Comparison of ENCODE assay signal across 17 cellular contexts in the genomic region with DNA sequence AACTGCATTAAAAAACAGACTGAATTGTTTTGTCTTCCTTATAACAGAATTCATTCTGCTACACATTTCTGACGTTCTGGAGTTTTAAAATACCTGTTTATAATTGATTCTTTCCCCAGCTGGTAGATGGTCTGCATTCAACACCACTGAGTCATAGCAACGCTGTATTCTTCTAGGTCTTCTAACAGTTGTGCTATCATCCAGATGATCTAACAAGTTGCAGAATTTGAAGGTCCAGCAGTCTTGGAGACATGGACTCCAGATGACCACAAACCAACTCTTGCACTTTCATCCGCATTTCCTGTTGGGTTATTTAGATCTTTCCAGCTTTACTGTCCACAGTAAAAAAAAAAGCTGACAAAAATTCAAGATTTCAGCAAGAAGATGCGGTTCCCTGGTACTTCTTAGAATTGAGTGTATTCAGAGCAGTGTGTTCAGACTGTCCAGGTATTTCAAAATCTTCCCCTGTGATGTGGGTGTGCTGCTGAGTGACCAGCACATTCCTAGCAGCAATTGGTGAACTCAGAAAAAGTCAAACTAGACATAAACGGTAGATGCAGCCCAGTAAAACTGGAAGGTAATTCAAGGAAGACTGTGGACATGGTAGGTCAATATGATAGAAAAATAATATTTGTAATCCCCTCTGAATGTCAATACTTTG. TPM values are rescaled to one million over a fixed set of nuclear protein-coding genes. Genes with fewer than 3 reads are reported as not detected.
DNase-seq lines count a peak whose midpoint lies in the region; TF ChIP-seq lines count a peak whose summit lies in the region.
"Had no signal": no experiment of that assay in that cellular context is flagged by ENCODE, and none has a peak within 500 bp of the region (broad histone marks: within the 10 kb centered on the region; RNA-seq: fewer than 3 reads in every experiment).

No MANE protein-coding gene starts in this region.

- intact Hi-C loops in esophagus squamous epithelium (cut with DNase I) (no loop called here), testis (cut with DNase I; ENCODE audit: low total_unique reads) (no loop called here), stomach (cut with DNase I; ENCODE audit: low total_unique reads) (no loop called here)

- no peaks in the 10 kb centered on the region for H3K9me3 ChIP-seq in mesodermal cell (ENCODE audit: control insufficient read depth, low read length)
- H3K9me3 ChIP-seq in esophagus squamous epithelium, result no peaks in the 10 kb centered on the region
- no peaks in the 10 kb centered on the region for H3K9me3 ChIP-seq in testis
- H3K9me3 ChIP-seq in stomach, result no peaks in the 10 kb centered on the region
- H3K9me3 ChIP-seq: right atrium auricular region, SJCRH30 had no signal

- no peak for TF ChIP-seq POLR2A in esophagus squamous epithelium (IDR thresholded peaks at IDR 0.05)
- TF ChIP-seq POLR2A in testis (IDR thresholded peaks at IDR 0.05), result no peak
- TF ChIP-seq POLR2A in stomach (IDR thresholded peaks at IDR 0.05), result no peak

- H3K27ac ChIP-seq in mesodermal cell (ENCODE audit: low read depth, low read length, severe bottlenecking) (peak overlapping the region; percentile 38), esophagus squamous epithelium (peak overlapping the region in 1 of 4 donors; percentile 2), testis (no peak overlapping the region), stomach (peak overlapping the region in 1 of 5 donors; percentile 24)
- H3K27ac ChIP-seq: KMS-11, right atrium auricular region, SJCRH30 had no signal

- TF ChIP-seq EP300 in stomach (IDR thresholded peaks at IDR 0.05), result no peak

- H3K4me1 ChIP-seq in mesodermal cell (ENCODE audit: control insufficient read depth, insufficient read depth, low read length, poor library complexity, severe bottlenecking) (peaks cover 58% of the 10 kb centered on the region), esophagus squamous epithelium (peaks cover 0 to 14% (median 0%) of the 10 kb centered on the region in 3 donors), testis (peaks cover 3% of the 10 kb centered on the region), stomach (peaks cover 0 to 30% (median 13%) of the 10 kb centered on the region in 4 donors)
- H3K4me1 ChIP-seq: SJCRH30 had no signal

- no peaks in the 10 kb centered on the region for H3K27me3 ChIP-seq in esophagus squamous epithelium
- no peaks in the 10 kb centered on the region for H3K27me3 ChIP-seq in testis
- no peaks in the 10 kb centered on the region for H3K27me3 ChIP-seq in stomach
- H3K27me3 ChIP-seq: right atrium auricular region, SJCRH30 had no signal

- H3K36me3 ChIP-seq in mesodermal cell (ENCODE audit: control insufficient read depth, insufficient read depth, low read length) (peaks cover 82% of the 10 kb centered on the region), esophagus squamous epithelium (peaks cover 3 to 100% (median 24%) of the 10 kb centered on the region in 3 donors), testis (ENCODE audit: low read depth, missing control alignments) (no peaks in the 10 kb centered on the region), stomach (peaks cover 47 to 97% (median 93%) of the 10 kb centered on the region in 4 donors)

- no peak overlapping the region for H3K4me3 ChIP-seq in astrocyte of the spinal cord (ENCODE audit: low read depth, low read length)
- no peak overlapping the region for H3K4me3 ChIP-seq in mesodermal cell (ENCODE audit: extremely low read depth, insufficient read depth, low read length, poor library complexity, severe bottlenecking)
- H3K4me3 ChIP-seq in esophagus squamous epithelium, result no peak overlapping the region
- no peak overlapping the region for H3K4me3 ChIP-seq in testis
- no peak overlapping the region for H3K4me3 ChIP-seq in stomach
- H3K4me3 ChIP-seq: right atrium auricular region, SJCRH30 had no signal

- TF ChIP-seq CTCF in astrocyte of the spinal cord (IDR thresholded peaks at IDR 0.05; ENCODE audit: low read depth, low read length) (no peak), esophagus squamous epithelium (IDR thresholded peaks at IDR 0.05) (no peak), testis (IDR thresholded peaks at IDR 0.05) (no peak), stomach (IDR thresholded peaks at IDR 0.05) (no peak)

- DNase-seq in AG08395 (ENCODE audit: low spot score) (peak; percentile 83), HCEC 1CT (peak; percentile 55), astrocyte of the spinal cord (ENCODE audit: low read depth, low spot score) (peak; percentile 86), OCI-M1 (lab: John Stamatoyannopoulos, UW) (no peak), esophagus squamous epithelium (lab: John Stamatoyannopoulos, UW) (no peak), testis (no peak), stomach (no peak)
- DNase-seq: activated B cell treated with CpG ODN at 0.5 μM for 24 hours; activated T-cell treated with anti-CD3 and anti-CD28 coated beads, Interleukin-2, amount 50 U/mL, for 24 hours; left colon; naive thymus-derived CD8-positive, alpha-beta T cell; NCI-H187; SJCRH30; stimulated activated naive CD4-positive, alpha-beta T cell had no signal

- in situ Hi-C loops in astrocyte of the spinal cord (cut with HindIII; ENCODE audit: low sequenced_read_pairs), result no loop called here

- WGBS in mesodermal cell (ENCODE audit: insufficient coverage in 2 of 2), 2 experiments, result 89 to 90% methylated on average over 3 to 4 of the region's 5 CpGs
- 61 to 79% methylated on average over 5 of the region's 5 CpGs for WGBS in esophagus squamous epithelium, 2 donors
- 76 to 81% methylated on average over 5 of the region's 5 CpGs for WGBS in testis, 2 donors
- 71 to 82% (median 80%) methylated on average over 5 of the region's 5 CpGs for WGBS in stomach, 5 donors

RNA-seq across cellular contexts. Expression of gene CSNK1A1, which starts 50.2 kb away (rescaled TPM):
- 269 TPM for polyA plus RNA-seq in mesodermal cell (2013, experiment 1 of 2)
- polyA plus RNA-seq in mesodermal cell (2013, experiment 2 of 2), result 300 TPM
- total RNA-seq in esophagus squamous epithelium (100 to 1,000 TPM; 223 to 388 (median 301) TPM), testis (100 to 1,000 TPM; 148 to 192 TPM), stomach (100 to 1,000 TPM; 171 to 408 (median 217) TPM)
- polyA plus RNA-seq in testis (ENCODE audit: insufficient read depth, low read depth, low replicate concordance) (129 TPM), stomach (10 to 100 TPM; 60.5 to 95.5 (median 74.8) TPM)

Comparison
In these comparisons a context has a peak if more than half of its experiments do, and no peak if none do; other contexts are left out.
1. DNase-seq: peak in AG08395 (single experiment), HCEC 1CT (single experiment) and astrocyte of the spinal cord (single experiment); none in OCI-M1 (single experiment), esophagus squamous epithelium (single experiment), testis (single experiment) and stomach (single experiment).